ENCODE assay signal across 18 cellular contexts in the genomic region with DNA sequence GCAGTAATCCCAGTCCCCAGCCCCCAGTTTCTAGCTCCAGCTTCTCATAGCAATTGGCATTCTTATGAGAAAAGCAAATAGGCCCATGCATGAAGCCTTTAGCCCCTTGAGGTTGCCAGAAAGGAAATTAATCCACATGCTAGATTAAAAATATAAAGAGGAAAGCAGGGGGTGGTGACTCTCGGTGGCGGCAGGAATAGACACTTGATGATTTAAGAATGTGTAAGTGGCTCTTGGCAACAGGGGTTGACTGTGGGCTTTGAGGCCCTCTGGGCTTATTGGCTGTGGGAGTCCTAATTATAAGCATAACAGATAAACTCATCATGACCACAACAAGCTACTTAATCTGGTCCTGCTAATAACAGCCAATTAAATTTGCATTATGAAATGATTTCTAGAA.
DNase-seq lines count a peak whose midpoint lies in the region; ATAC-seq and TF ChIP-seq lines count a peak whose summit lies in the region.
"Had no signal": no experiment of that assay in that cellular context is flagged by ENCODE, and none has a peak within 500 bp of the region (broad histone marks: within the 10 kb centered on the region; RNA-seq: fewer than 3 reads in every experiment).

No MANE protein-coding gene starts in this region.

- no peaks in the 10 kb centered on the region for H3K27me3 ChIP-seq in foreskin keratinocyte

- H3K9ac ChIP-seq in SK-N-MC (ENCODE audit: insufficient read length): no peak overlapping the region

- no peaks in the 10 kb centered on the region for H3K27me3 Mint-ChIP-seq in neural crest cell (ENCODE audit: low read depth)
- no peaks in the 10 kb centered on the region for H3K27me3 Mint-ChIP-seq in WTC11 (ENCODE audit: low read depth)

- no peaks in the 10 kb centered on the region for H3K9me3 ChIP-seq in SK-N-MC (ENCODE audit: low read depth, low read length)

- H3K36me3 Mint-ChIP-seq in neural crest cell (ENCODE audit: low read depth) (no peaks in the 10 kb centered on the region), WTC11 (no peaks in the 10 kb centered on the region)

- H3K9me3 Mint-ChIP-seq in neural crest cell (no peaks in the 10 kb centered on the region), WTC11 (no peaks in the 10 kb centered on the region)

- POLR2A ChIA-PET in WTC11 (lab: Charles Lee): no interaction called here

- H3K27ac Mint-ChIP-seq in neural crest cell (ENCODE audit: unreplicated experiment) (peak overlapping the region; percentile 29), WTC11 (no peak overlapping the region)

- DNase-seq in DMS79 (lab: John Stamatoyannopoulos, UW): peak; percentile 98
- peak; percentile 86 for DNase-seq in NCI-H1105 treated with DMSO at 0.1 percent for 48 hours (lab: John Stamatoyannopoulos, UW)
- peak; percentile 85 for DNase-seq in SK-N-MC (ENCODE audit: low read depth, low spot score)
- no peak for DNase-seq in neural crest cell (ENCODE audit: low read depth, low spot score)
- no peak for DNase-seq in WTC11 (ENCODE audit: low spot score)
- no peak for DNase-seq in foreskin keratinocyte
- no peak for DNase-seq in amygdala (lab: John Stamatoyannopoulos, UW)
- no peak for DNase-seq in T-helper 2 cell
- DNase-seq: AML-193, EL, Kasumi-1, MM.1S, NCI-H1092, NCI-H1694 treated with DMSO at 0.1 percent for 48 hours, NCI-H226, NCI-H526 had no signal

- H3K36me3 ChIP-seq in SK-N-MC (ENCODE audit: insufficient read depth, low read length): no peaks in the 10 kb centered on the region

- peak overlapping the region; percentile 36 for H3K4me3 ChIP-seq in SK-N-MC
- H3K4me3 ChIP-seq: GM12878 had no signal

- peak overlapping the region; percentile 48; the same call in 1 of the 2 replicates for H3K27ac ChIP-seq in SK-N-MC
- H3K27ac ChIP-seq in foreskin keratinocyte: no peak overlapping the region
- H3K27ac ChIP-seq: C4-2B had no signal

- no peaks in the 10 kb centered on the region for H3K4me1 ChIP-seq in foreskin keratinocyte

- no peak for ATAC-seq in WTC11
- no peak for ATAC-seq in foreskin keratinocyte
- ATAC-seq: GM12878 had no signal

- no peak for TF ChIP-seq CTCF in neural crest cell (conservative IDR thresholded peaks at IDR 0.05)
- no peak for TF ChIP-seq CTCF in WTC11 (IDR thresholded peaks at IDR 0.05)
- TF ChIP-seq CTCF in foreskin keratinocyte (conservative IDR thresholded peaks at IDR 0.05): no peak

- no peak overlapping the region for H3K4me3 Mint-ChIP-seq in neural crest cell
- H3K4me3 Mint-ChIP-seq in WTC11: no peak overlapping the region

- CTCF ChIA-PET in WTC11 (lab: Charles Lee): no interaction called here

- H3K4me1 Mint-ChIP-seq in neural crest cell (no peaks in the 10 kb centered on the region), WTC11 (peaks cover 6% of the 10 kb centered on the region)

TF ChIP-seq in WTC11, 78 proteins besides CTCF, POLR2A, EP300 and RAD21:
- TF ChIP-seq CBFB (CRISPR knock-in tag; IDR thresholded peaks at IDR 0.05; ENCODE audit: low read depth): no peak
- TF ChIP-seq, protein P1, sequence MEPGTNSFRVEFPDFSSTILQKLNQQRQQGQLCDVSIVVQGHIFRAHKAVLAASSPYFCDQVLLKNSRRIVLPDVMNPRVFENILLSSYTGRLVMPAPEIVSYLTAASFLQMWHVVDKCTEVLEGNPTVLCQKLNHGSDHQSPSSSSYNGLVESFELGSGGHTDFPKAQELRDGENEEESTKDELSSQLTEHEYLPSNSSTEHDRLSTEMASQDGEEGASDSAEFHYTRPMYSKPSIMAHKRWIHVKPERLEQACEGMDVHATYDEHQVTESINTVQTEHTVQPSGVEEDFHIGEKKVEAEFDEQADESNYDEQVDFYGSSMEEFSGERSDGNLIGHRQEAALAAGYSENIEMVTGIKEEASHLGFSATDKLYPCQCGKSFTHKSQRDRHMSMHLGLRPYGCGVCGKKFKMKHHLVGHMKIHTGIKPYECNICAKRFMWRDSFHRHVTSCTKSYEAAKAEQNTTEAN (CRISPR knock-in tag; IDR thresholded peaks at IDR 0.05): no peak
- TF ChIP-seq ZNF138 (CRISPR knock-in tag; conservative IDR thresholded peaks at IDR 0.05): no peak
- no peak for TF ChIP-seq NR3C1 (CRISPR knock-in tag; conservative IDR thresholded peaks at IDR 0.05; ENCODE audit: low read depth)
- TF ChIP-seq, protein P2, sequence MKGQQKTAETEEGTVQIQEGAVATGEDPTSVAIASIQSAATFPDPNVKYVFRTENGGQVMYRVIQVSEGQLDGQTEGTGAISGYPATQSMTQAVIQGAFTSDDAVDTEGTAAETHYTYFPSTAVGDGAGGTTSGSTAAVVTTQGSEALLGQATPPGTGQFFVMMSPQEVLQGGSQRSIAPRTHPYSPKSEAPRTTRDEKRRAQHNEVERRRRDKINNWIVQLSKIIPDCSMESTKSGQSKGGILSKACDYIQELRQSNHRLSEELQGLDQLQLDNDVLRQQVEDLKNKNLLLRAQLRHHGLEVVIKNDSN (CRISPR knock-in tag; IDR thresholded peaks at IDR 0.05): no peak
- TF ChIP-seq, protein P3, sequence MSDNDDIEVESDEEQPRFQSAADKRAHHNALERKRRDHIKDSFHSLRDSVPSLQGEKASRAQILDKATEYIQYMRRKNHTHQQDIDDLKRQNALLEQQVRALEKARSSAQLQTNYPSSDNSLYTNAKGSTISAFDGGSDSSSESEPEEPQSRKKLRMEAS (CRISPR knock-in tag; IDR thresholded peaks at IDR 0.05): no peak
- no peak for TF ChIP-seq CREB1 (CRISPR knock-in tag; IDR thresholded peaks at IDR 0.05)
- TF ChIP-seq, protein P4, sequence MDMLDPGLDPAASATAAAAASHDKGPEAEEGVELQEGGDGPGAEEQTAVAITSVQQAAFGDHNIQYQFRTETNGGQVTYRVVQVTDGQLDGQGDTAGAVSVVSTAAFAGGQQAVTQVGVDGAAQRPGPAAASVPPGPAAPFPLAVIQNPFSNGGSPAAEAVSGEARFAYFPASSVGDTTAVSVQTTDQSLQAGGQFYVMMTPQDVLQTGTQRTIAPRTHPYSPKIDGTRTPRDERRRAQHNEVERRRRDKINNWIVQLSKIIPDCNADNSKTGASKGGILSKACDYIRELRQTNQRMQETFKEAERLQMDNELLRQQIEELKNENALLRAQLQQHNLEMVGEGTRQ (CRISPR knock-in tag; IDR thresholded peaks at IDR 0.05): no peak
- TF ChIP-seq, protein P5, sequence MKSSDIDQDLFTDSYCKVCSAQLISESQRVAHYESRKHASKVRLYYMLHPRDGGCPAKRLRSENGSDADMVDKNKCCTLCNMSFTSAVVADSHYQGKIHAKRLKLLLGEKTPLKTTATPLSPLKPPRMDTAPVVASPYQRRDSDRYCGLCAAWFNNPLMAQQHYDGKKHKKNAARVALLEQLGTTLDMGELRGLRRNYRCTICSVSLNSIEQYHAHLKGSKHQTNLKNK (CRISPR knock-in tag; IDR thresholded peaks at IDR 0.05): no peak
- TF ChIP-seq, protein P6, sequence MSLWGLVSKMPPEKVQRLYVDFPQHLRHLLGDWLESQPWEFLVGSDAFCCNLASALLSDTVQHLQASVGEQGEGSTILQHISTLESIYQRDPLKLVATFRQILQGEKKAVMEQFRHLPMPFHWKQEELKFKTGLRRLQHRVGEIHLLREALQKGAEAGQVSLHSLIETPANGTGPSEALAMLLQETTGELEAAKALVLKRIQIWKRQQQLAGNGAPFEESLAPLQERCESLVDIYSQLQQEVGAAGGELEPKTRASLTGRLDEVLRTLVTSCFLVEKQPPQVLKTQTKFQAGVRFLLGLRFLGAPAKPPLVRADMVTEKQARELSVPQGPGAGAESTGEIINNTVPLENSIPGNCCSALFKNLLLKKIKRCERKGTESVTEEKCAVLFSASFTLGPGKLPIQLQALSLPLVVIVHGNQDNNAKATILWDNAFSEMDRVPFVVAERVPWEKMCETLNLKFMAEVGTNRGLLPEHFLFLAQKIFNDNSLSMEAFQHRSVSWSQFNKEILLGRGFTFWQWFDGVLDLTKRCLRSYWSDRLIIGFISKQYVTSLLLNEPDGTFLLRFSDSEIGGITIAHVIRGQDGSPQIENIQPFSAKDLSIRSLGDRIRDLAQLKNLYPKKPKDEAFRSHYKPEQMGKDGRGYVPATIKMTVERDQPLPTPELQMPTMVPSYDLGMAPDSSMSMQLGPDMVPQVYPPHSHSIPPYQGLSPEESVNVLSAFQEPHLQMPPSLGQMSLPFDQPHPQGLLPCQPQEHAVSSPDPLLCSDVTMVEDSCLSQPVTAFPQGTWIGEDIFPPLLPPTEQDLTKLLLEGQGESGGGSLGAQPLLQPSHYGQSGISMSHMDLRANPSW (CRISPR knock-in tag; conservative IDR thresholded peaks at IDR 0.05; ENCODE audit: low read depth): no peak
- TF ChIP-seq, protein P7, sequence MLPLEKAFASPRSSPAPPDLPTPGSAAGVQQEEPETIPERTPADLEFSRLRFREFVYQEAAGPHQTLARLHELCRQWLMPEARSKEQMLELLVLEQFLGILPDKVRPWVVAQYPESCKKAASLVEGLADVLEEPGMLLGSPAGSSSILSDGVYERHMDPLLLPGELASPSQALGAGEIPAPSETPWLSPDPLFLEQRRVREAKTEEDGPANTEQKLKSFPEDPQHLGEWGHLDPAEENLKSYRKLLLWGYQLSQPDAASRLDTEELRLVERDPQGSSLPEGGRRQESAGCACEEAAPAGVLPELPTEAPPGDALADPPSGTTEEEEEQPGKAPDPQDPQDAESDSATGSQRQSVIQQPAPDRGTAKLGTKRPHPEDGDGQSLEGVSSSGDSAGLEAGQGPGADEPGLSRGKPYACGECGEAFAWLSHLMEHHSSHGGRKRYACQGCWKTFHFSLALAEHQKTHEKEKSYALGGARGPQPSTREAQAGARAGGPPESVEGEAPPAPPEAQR (CRISPR knock-in tag; IDR thresholded peaks at IDR 0.05): no peak
- TF ChIP-seq, protein P8, sequence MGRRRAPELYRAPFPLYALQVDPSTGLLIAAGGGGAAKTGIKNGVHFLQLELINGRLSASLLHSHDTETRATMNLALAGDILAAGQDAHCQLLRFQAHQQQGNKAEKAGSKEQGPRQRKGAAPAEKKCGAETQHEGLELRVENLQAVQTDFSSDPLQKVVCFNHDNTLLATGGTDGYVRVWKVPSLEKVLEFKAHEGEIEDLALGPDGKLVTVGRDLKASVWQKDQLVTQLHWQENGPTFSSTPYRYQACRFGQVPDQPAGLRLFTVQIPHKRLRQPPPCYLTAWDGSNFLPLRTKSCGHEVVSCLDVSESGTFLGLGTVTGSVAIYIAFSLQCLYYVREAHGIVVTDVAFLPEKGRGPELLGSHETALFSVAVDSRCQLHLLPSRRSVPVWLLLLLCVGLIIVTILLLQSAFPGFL (CRISPR knock-in tag; IDR thresholded peaks at IDR 0.05; ENCODE audit: borderline replicate concordance): no peak
- TF ChIP-seq NFYB (CRISPR knock-in tag; conservative IDR thresholded peaks at IDR 0.05; ENCODE audit: low read depth): no peak

Comparison
In these comparisons a context has a peak if more than half of its experiments do, and no peak if none do; other contexts are left out.
1. DNase-seq: peak in DMS79 (single experiment), NCI-H1105 treated with DMSO at 0.1 percent for 48 hours (single experiment) and SK-N-MC (single experiment); none in neural crest cell (single experiment), WTC11 (single experiment), foreskin keratinocyte (0 of 2), amygdala (0 of 56) and T-helper 2 cell (0 of 5).